ENCODE assay signal across 29 cellular contexts in genomic region chr18:33835419-33835818, GRCh38.
"Had no signal": no experiment of that assay in that cellular context is flagged by ENCODE, and none has a peak within 500 bp of the region (broad histone marks: within the 10 kb centered on the region; RNA-seq: fewer than 3 reads in every experiment).

No MANE protein-coding gene starts in this region.

- DNase-seq: hippocampal formation; kidney; left colon; left lung; lower lobe of right lung; mammary epithelial cell; mesenchymal stem cell; naive thymus-derived CD8-positive, alpha-beta T cell; nucleus accumbens; pancreas; posterior cingulate gyrus; retina; right cardiac atrium; stimulated activated CD4-positive, alpha-beta T cell treated with anti-CD3 and anti-CD28 coated beads, Interleukin-12 subunit alpha, Interleukin-12 subunit beta, amount 100 ng/mL, for 4 hours; stimulated activated CD4-positive, alpha-beta T cell treated with anti-CD3 and anti-CD28 coated beads, Interleukin-15, amount 100 ng/mL, for 24 hours; stimulated activated CD4-positive, alpha-beta T cell treated with anti-CD3 and anti-CD28 coated beads, Interleukin-2, amount 100 ng/mL, for 24 hours; stimulated activated CD4-positive, alpha-beta T cell treated with anti-CD3 and anti-CD28 coated beads, Interleukin-4, amount 100 ng/mL, for 1 hour; stimulated activated naive B cell treated with anti-CD40 and anti-IgM and Interleukin-4, amounts not matched to agents 10 μg/mL and 1 μg/mL and 100 μg/mL, for 72 hours; stimulated activated naive CD8-positive, alpha-beta T cell treated with anti-CD3 and anti-CD28 coated beads, Interleukin-15, Interleukin-2, amounts not matched to agents 100 U/mL and 50 U/mL, for 24 hours; stomach; testis; thyroid gland; transverse colon; upper lobe of left lung had no signal

- ATAC-seq: left colon; left lung; lower lobe of right lung; naive thymus-derived CD8-positive, alpha-beta T cell; pancreas; right cardiac atrium; sciatic nerve; stimulated activated naive B cell treated with anti-CD40 and anti-IgM and Interleukin-4, amounts not matched to agents 10 μg/mL and 1 μg/mL and 100 μg/mL, for 72 hours; stimulated activated naive CD8-positive, alpha-beta T cell treated with anti-CD3 and anti-CD28 coated beads, Interleukin-15, Interleukin-2, amounts not matched to agents 100 U/mL and 50 U/mL, for 24 hours had no signal

- H3K36me3 ChIP-seq: left lung, lower lobe of right lung, pancreas, prostate gland, stomach, thyroid gland, transverse colon, upper lobe of left lung had no signal

- H3K27ac ChIP-seq: left lung, lower lobe of right lung, pancreas, prostate gland, skin epidermis, stomach, testis, thyroid gland, transverse colon, upper lobe of left lung had no signal

- H3K27me3 ChIP-seq: left lung, pancreas, stomach, testis, thyroid gland, transverse colon, upper lobe of left lung had no signal

- H3K4me1 ChIP-seq: left lung, testis, thyroid gland, upper lobe of left lung had no signal

- H3K9me3 ChIP-seq: lower lobe of right lung, pancreas, prostate gland, testis, thyroid gland, transverse colon had no signal

- H3K4me3 ChIP-seq: left lung, lower lobe of right lung, pancreas, prostate gland, skin epidermis, stomach, testis, thyroid gland, transverse colon, upper lobe of left lung had no signal

- FAIRE-seq: islet of Langerhans, kidney, pancreas, urothelium cell line had no signal
